In genomic region chr12:67698711-67699603, GRCh38 we compare ENCODE assay signal across 8 cellular contexts. TPM values are rescaled to one million over a fixed set of nuclear protein-coding genes. Genes with fewer than 3 reads are reported as not detected.
A peak's percentile ranks its signal among the peaks of the same experiment; 100 is the strongest.
DNase-seq lines count a peak whose midpoint lies in the region; ATAC-seq, FAIRE-seq and TF ChIP-seq lines count a peak whose summit lies in the region.

No MANE protein-coding gene starts in this region.

- H3K4me1 ChIP-seq in OCI-LY1 (ENCODE audit: insufficient read depth, low read length, severe bottlenecking) (peaks cover 22% of the 10 kb centered on the region), keratinocyte (ENCODE audit: control insufficient read depth, extremely low read depth, insufficient read depth, low read length) (peaks cover 26% of the 10 kb centered on the region)

- no peaks in the 10 kb centered on the region for H3K27me3 ChIP-seq in OCI-LY1 (ENCODE audit: insufficient read depth, low read length)
- H3K27me3 ChIP-seq in keratinocyte (ENCODE audit: control insufficient read depth, extremely low read depth, insufficient read depth, low read length), result no peaks in the 10 kb centered on the region

- H3K27ac ChIP-seq in OCI-LY1 (ENCODE audit: low read depth, low read length, poor library complexity, severe bottlenecking) (peak overlapping the region; percentile 61), keratinocyte (ENCODE audit: control insufficient read depth, insufficient read depth, low read length) (peak overlapping the region; percentile 70)

- FAIRE-seq in keratinocyte (lab: Jason Lieb, UNC), result peak; percentile 86

- dilution Hi-C loops in keratinocyte (cut with MboI; ENCODE audit: extremely low pct_ligation_motif_present, low sequenced_read_pairs), result no loop called here

- peak overlapping the region; percentile 66 for H3K4me2 ChIP-seq in OCI-LY1 (ENCODE audit: low read length)
- H3K4me2 ChIP-seq in keratinocyte (ENCODE audit: control insufficient read depth, extremely low read depth, insufficient read depth, low read depth, low read length), result peak overlapping the region; percentile 87

- H3K9ac ChIP-seq in OCI-LY1 (ENCODE audit: low read length), result no peak overlapping the region
- peak overlapping the region; percentile 57 for H3K9ac ChIP-seq in keratinocyte (ENCODE audit: control insufficient read depth, extremely low read depth, insufficient read depth, low read length)

- H3K9me3 ChIP-seq in OCI-LY1 (ENCODE audit: low read length) (no peaks in the 10 kb centered on the region), keratinocyte (ENCODE audit: control insufficient read depth, low read depth, low read length) (no peaks in the 10 kb centered on the region)

- H3K79me2 ChIP-seq in OCI-LY1 (ENCODE audit: insufficient read depth, low read length) (no peaks in the 10 kb centered on the region), keratinocyte (ENCODE audit: control insufficient read depth, insufficient read depth, low read length) (no peaks in the 10 kb centered on the region)

- H3K9me1 ChIP-seq in keratinocyte (ENCODE audit: control insufficient read depth, extremely low read depth, insufficient read depth, low read length), result no peaks in the 10 kb centered on the region

- H3K4me3 ChIP-seq in OCI-LY1 (ENCODE audit: low read depth, low read length, poor library complexity, severe bottlenecking) (peak overlapping the region; percentile 33), keratinocyte (ENCODE audit: control insufficient read depth in 2 of 3, extremely low read depth in 1 of 3, insufficient read depth in 2 of 3, low read depth in 1 of 3, low read length in 3 of 3) (peak overlapping the region in 2 of 3 experiments; percentile 41 to 59)

- peak; percentile 23 for DNase-seq in activated T-helper 9 cell treated with anti-CD3 and anti-CD28 coated beads, Interleukin-2, amount 50 U/mL, for 16 hours (ENCODE audit: low read depth)
- DNase-seq in keratinocyte (ENCODE audit: low read depth, low spot score) (peak; percentile 76), NCI-H2081 treated with DMSO at 0.1 percent for 48 hours (lab: John Stamatoyannopoulos, UW) (no peak), SHP77 (lab: John Stamatoyannopoulos, UW) (no peak)
- DNase-seq in stimulated activated naive CD8-positive, alpha-beta T cell treated with anti-CD3 and anti-CD28 coated beads, Interleukin-15, Interleukin-2, amounts not matched to agents 100 U/mL and 50 U/mL, for 24 hours, result peak; percentile 47

- H3F3A ChIP-seq in OCI-LY1 (ENCODE audit: insufficient read depth, low read length), result no peaks in the 10 kb centered on the region; the same call in 1 of the 2 replicates

- H4K20me1 ChIP-seq in OCI-LY1 (ENCODE audit: insufficient read depth, low read length) (no peaks in the 10 kb centered on the region), keratinocyte (ENCODE audit: control insufficient read depth, extremely low read depth, insufficient read depth, low read length) (no peaks in the 10 kb centered on the region)

- no peaks in the 10 kb centered on the region for H3K36me3 ChIP-seq in OCI-LY1 (ENCODE audit: insufficient read depth, low read length)
- H3K36me3 ChIP-seq in keratinocyte (ENCODE audit: control insufficient read depth in 2 of 2, extremely low read depth in 1 of 2, insufficient read depth in 2 of 2, low read length in 2 of 2), result no peaks in the 10 kb centered on the region

- ATAC-seq in GM18502 (IDR thresholded peaks at IDR 0.05; ENCODE audit: poor library complexity, unreplicated experiment), result peak; percentile 93
- ATAC-seq in HG02798 (IDR thresholded peaks at IDR 0.05; ENCODE audit: poor library complexity, unreplicated experiment), result peak; percentile 97
- ATAC-seq in stimulated activated naive CD8-positive, alpha-beta T cell treated with anti-CD3 and anti-CD28 coated beads, Interleukin-15, Interleukin-2, amounts not matched to agents 100 U/mL and 50 U/mL, for 24 hours, result peak; percentile 94

- H3K9me2 ChIP-seq in OCI-LY1 (ENCODE audit: low read depth, low read length), result no peaks in the 10 kb centered on the region

- H2AFZ ChIP-seq in OCI-LY1 (ENCODE audit: low read length) (no peak overlapping the region), keratinocyte (ENCODE audit: control insufficient read depth, low read length) (no peak overlapping the region)

- no peak for TF ChIP-seq CTCF in OCI-LY1 (IDR thresholded peaks at IDR 0.05; ENCODE audit: low read length)
- TF ChIP-seq CTCF in keratinocyte (optimal IDR thresholded peaks at IDR 0.05 in 1 of 3, IDR thresholded peaks at IDR 0.05 in 1 of 3, conservative IDR thresholded peaks at IDR 0.05 in 1 of 3; ENCODE audit: extremely low read depth in 1 of 3, insufficient read depth in 2 of 3, low read length in 3 of 3), result no peak

RNA-seq across cellular contexts. Expression of gene DYRK2, which starts 50.4 kb away (rescaled TPM):
- 22.1 to 22.7 TPM (median 22.1 TPM) in 3 replicates for polyA plus RNA-seq in keratinocyte
- 8.7 TPM for polyA plus RNA-seq in keratinocyte (2011; ENCODE audit: low read depth)
- polyA plus RNA-seq in keratinocyte (2011; cell fraction: cytosol; rRNA removed), result 11.9 and 14.9 TPM in 2 replicates
- 24.2 and 25.2 TPM in 2 replicates for polyA plus RNA-seq in keratinocyte (2011; cell fraction: nucleus; rRNA removed)
- 8.5 and 18.2 TPM in 2 replicates for polyA plus RNA-seq in keratinocyte (2012; ENCODE audit: low replicate concordance)
- 37.4 to 53.0 TPM (median 43.3 TPM) in 3 replicates for polyA minus RNA-seq in keratinocyte
- polyA minus RNA-seq in keratinocyte (2011; cell fraction: cytosol; rRNA and poly(A)+ RNA removed), result 15.2 TPM
- polyA minus RNA-seq in keratinocyte (2011; cell fraction: nucleus; rRNA and poly(A)+ RNA removed), result 19.2 and 30.8 TPM in 2 replicates

Comparison
In these comparisons a context has a peak if more than half of its experiments do, and no peak if none do; other contexts are left out.
1. DNase-seq: peak in activated T-helper 9 cell treated with anti-CD3 and anti-CD28 coated beads, Interleukin-2, amount 50 U/mL, for 16 hours (single experiment), keratinocyte (single experiment) and stimulated activated naive CD8-positive, alpha-beta T cell treated with anti-CD3 and anti-CD28 coated beads, Interleukin-15, Interleukin-2, amounts not matched to agents 100 U/mL and 50 U/mL, for 24 hours (single experiment); none in NCI-H2081 treated with DMSO at 0.1 percent for 48 hours (single experiment) and SHP77 (0 of 2).
2. Peak in every context shown above with its lines, with median percentiles within 50 percentile points of each other: ATAC-seq.